ENCODE assay signal across 29 cellular contexts in the genomic region with DNA sequence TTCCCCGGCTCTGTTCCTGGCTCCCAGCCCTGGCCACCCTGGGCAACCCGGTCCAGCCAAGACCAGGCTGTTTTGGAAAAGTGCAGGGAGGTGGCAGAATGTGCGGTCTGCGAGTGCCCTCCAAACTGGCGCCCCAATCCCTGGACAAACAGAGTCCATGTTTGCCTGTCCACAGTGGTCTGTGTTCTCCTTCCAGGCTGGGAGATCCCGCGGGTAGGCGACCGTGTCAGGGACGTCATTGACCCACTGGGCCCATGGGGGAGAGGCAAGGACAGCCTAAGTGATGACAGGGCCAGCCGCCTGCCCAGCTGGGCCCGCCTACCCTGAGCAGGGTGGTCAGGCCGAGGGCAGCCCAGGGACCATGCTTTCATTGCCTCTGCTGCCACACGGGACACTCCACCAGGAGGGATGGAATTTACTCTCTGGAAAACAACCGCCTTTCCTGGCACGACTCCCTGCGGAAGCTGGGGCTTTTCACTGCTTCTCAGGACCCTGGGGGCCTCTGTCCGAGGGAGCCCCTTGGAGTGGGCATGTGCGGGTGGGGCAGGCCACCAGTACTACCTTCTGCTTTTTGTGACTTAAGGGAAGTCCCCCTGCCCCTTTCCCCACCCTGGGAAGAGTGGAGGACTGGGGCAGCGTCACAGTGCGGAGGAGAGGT. TPM values are rescaled to one million over a fixed set of nuclear protein-coding genes. Genes with fewer than 3 reads are reported as not detected.
DNase-seq lines count a peak whose midpoint lies in the region; ATAC-seq, FAIRE-seq and TF ChIP-seq lines count a peak whose summit lies in the region.
"Had no signal": no experiment of that assay in that cellular context is flagged by ENCODE, and none has a peak within 500 bp of the region (broad histone marks: within the 10 kb centered on the region; RNA-seq: fewer than 3 reads in every experiment).

No MANE protein-coding gene starts in this region.

- H3K4me1 ChIP-seq in SK-N-SH (ENCODE audit: control insufficient read depth in 1 of 2, insufficient read depth in 2 of 2, low read depth in 1 of 2, low read length in 1 of 2) = no peaks in the 10 kb centered on the region
- no peaks in the 10 kb centered on the region for H3K4me1 ChIP-seq in right lobe of liver
- H3K4me1 ChIP-seq in sigmoid colon = no peaks in the 10 kb centered on the region
- no peaks in the 10 kb centered on the region for H3K4me1 ChIP-seq in effector memory CD4-positive, alpha-beta T cell (ENCODE audit: control insufficient read depth, insufficient read depth, low read length, poor library complexity, severe bottlenecking)
- H3K4me1 ChIP-seq: gastroesophageal sphincter had no signal

- no peak overlapping the region for H3K9ac ChIP-seq in SK-N-SH
- H3K9ac ChIP-seq: neural progenitor cell had no signal

- H3K27me3 ChIP-seq in SK-N-SH (ENCODE audit: insufficient read depth) (no peaks in the 10 kb centered on the region; the same call in 1 of the 2 replicates), WERI-Rb-1 (ENCODE audit: insufficient read depth, low read depth, severe bottlenecking) (no peaks in the 10 kb centered on the region), right lobe of liver (no peaks in the 10 kb centered on the region), sigmoid colon (peaks cover 0 to 3% (median 0%) of the 10 kb centered on the region in 3 donors)
- H3K27me3 ChIP-seq in effector memory CD4-positive, alpha-beta T cell (replicated peaks; ENCODE audit: control insufficient read depth, insufficient read depth, low read length, poor library complexity, severe bottlenecking) = no peaks in the 10 kb centered on the region
- H3K27me3 ChIP-seq: neural progenitor cell had no signal

- POLR2A ChIA-PET in SK-N-SH (lab: Yijun Ruan, JAX) (no interaction called here), HEK293T (lab: Yijun Ruan, JAX) (no interaction called here)

- intact Hi-C loops in right lobe of liver (cut with DNase I) (no loop called here), sigmoid colon (cut with DNase I) (no loop called here)

- CTCF ChIA-PET in SK-N-SH (lab: Yijun Ruan, JAX) = interaction anchor here (0.8 to 3.3 kb wide), 2 partner anchors 10 to 203 kb away, joined by 3 to 16 read pairs; no protein-coding TSS in a partner anchor
- CTCF ChIA-PET in HEK293T (lab: Yijun Ruan, JAX) = no interaction called here

- H3K27ac ChIP-seq in SK-N-SH (ENCODE audit: low read depth in 2 of 2, low read length in 1 of 2) (no peak overlapping the region), WERI-Rb-1 (no peak overlapping the region), right lobe of liver (no peak overlapping the region), sigmoid colon (no peak overlapping the region)
- H3K27ac ChIP-seq in effector memory CD4-positive, alpha-beta T cell (ENCODE audit: insufficient read depth, low read length, poor library complexity, severe bottlenecking) = no peak overlapping the region
- H3K27ac ChIP-seq: 22Rv1, gastroesophageal sphincter, hepatocyte, neural progenitor cell, SK-N-MC had no signal

- no peak for TF ChIP-seq CTCF in SK-N-SH (IDR thresholded peaks at IDR 0.05)
- TF ChIP-seq CTCF in WERI-Rb-1 (IDR thresholded peaks at IDR 0.05; ENCODE audit: low read depth, low read length) = no peak
- no peak for TF ChIP-seq CTCF in right lobe of liver (IDR thresholded peaks at IDR 0.05)
- no peak for TF ChIP-seq CTCF in sigmoid colon (IDR thresholded peaks at IDR 0.05)

- no peaks in the 10 kb centered on the region for H3F3A ChIP-seq in SK-N-SH (replicated peaks; ENCODE audit: insufficient read depth)

- no peak overlapping the region for H3K4me2 ChIP-seq in SK-N-SH
- H3K4me2 ChIP-seq: hepatocyte, neural progenitor cell had no signal

- ATAC-seq in SK-N-SH treated with all-trans-retinoic acid at 6 μM for 48 hours = no peak
- no peak for ATAC-seq in right lobe of liver
- ATAC-seq: gastroesophageal sphincter; HCT116; left colon; PC-3; stimulated activated naive B cell treated with anti-CD40 and anti-IgM and Interleukin-4, amounts not matched to agents 10 μg/mL and 1 μg/mL and 100 μg/mL, for 72 hours had no signal

- TF ChIP-seq EP300 in SK-N-SH (IDR thresholded peaks at IDR 0.05; ENCODE audit: borderline replicate concordance in 1 of 2, low read depth in 1 of 2, low read length in 1 of 2) (no peak), sigmoid colon (IDR thresholded peaks at IDR 0.05) (no peak)

- FAIRE-seq in frontal cortex (lab: Jason Lieb, UNC) = no peak
- FAIRE-seq: endothelial cell of umbilical vein had no signal

- H3K4me3 ChIP-seq in SK-N-SH (ENCODE audit: low read depth in 2 of 2, low read length in 1 of 2) (no peak overlapping the region), WERI-Rb-1 (ENCODE audit: low read depth, low read length) (no peak overlapping the region), right lobe of liver (no peak overlapping the region), sigmoid colon (no peak overlapping the region)
- H3K4me3 ChIP-seq in effector memory CD4-positive, alpha-beta T cell (ENCODE audit: insufficient read depth, low read depth, low read length, poor library complexity, severe bottlenecking) = no peak overlapping the region
- H3K4me3 ChIP-seq: gastroesophageal sphincter, hepatocyte, neural progenitor cell, SK-N-MC had no signal

- TF ChIP-seq POLR2A in right lobe of liver (IDR thresholded peaks at IDR 0.05) (no peak), sigmoid colon (IDR thresholded peaks at IDR 0.05) (no peak)

- H3K36me3 ChIP-seq in SK-N-SH (replicated peaks in 1 of 2; ENCODE audit: control insufficient read depth in 1 of 2, insufficient read depth in 2 of 2, low read length in 1 of 2) (no peaks in the 10 kb centered on the region), WERI-Rb-1 (no peaks in the 10 kb centered on the region), right lobe of liver (no peaks in the 10 kb centered on the region), sigmoid colon (no peaks in the 10 kb centered on the region)
- no peaks in the 10 kb centered on the region for H3K36me3 ChIP-seq in effector memory CD4-positive, alpha-beta T cell (ENCODE audit: control insufficient read depth, insufficient read depth, low read length)
- H3K36me3 ChIP-seq: gastroesophageal sphincter, neural progenitor cell had no signal

- H3K9me3 ChIP-seq in SK-N-SH = no peaks in the 10 kb centered on the region
- no peaks in the 10 kb centered on the region for H3K9me3 ChIP-seq in WERI-Rb-1 (ENCODE audit: severe bottlenecking)
- H3K9me3 ChIP-seq in right lobe of liver = no peaks in the 10 kb centered on the region
- H3K9me3 ChIP-seq in sigmoid colon = peaks cover 0 to 4% (median 0%) of the 10 kb centered on the region in 4 donors
- no peaks in the 10 kb centered on the region for H3K9me3 ChIP-seq in effector memory CD4-positive, alpha-beta T cell (ENCODE audit: control insufficient read depth, low read length)
- H3K9me3 ChIP-seq: gastroesophageal sphincter had no signal

- no peak overlapping the region for H2AFZ ChIP-seq in SK-N-SH (ENCODE audit: low read depth)
- H2AFZ ChIP-seq: hepatocyte, neural progenitor cell had no signal

- DNase-seq in SK-N-SH (no peak), WERI-Rb-1 (peak; percentile 5), right lobe of liver (peak in 2 of 3 donors; percentile 8 to 38), sigmoid colon (peak; percentile 63), frontal cortex (ENCODE audit: low spot score in 2 of 2) (no peak), HEK293T (ENCODE audit: extremely low spot score) (no peak)
- DNase-seq in effector memory CD4-positive, alpha-beta T cell = no peak
- DNase-seq: activated CD4-positive, alpha-beta T cell treated with anti-CD3 and anti-CD28 coated beads, Interleukin-2, amount 50 U/mL, for 4 hours; activated gamma-delta T cell; activated T-cell treated with anti-CD3 and anti-CD28 coated beads for 4 hours; caudate nucleus; NCI-H1436; NCI-H2081 treated with DMSO at 0.1 percent for 48 hours; NCI-H2227 treated with DMSO at 0.1 percent for 48 hours; NCI-H526; PC-3; stimulated activated CD4-positive, alpha-beta T cell treated with anti-CD3 and anti-CD28 coated beads, Interleukin-15, amount 100 ng/mL, for 24 hours; stimulated activated naive B cell treated with anti-CD40 and anti-IgM and Interleukin-4, amounts not matched to agents 10 μg/mL and 1 μg/mL and 100 μg/mL, for 72 hours had no signal

- no peaks in the 10 kb centered on the region for H3K9me2 ChIP-seq in SK-N-SH

- H3K79me2 ChIP-seq in SK-N-SH (ENCODE audit: insufficient read depth) = no peaks in the 10 kb centered on the region
- H3K79me2 ChIP-seq: hepatocyte had no signal

- TF ChIP-seq RAD21 in SK-N-SH (IDR thresholded peaks at IDR 0.05; ENCODE audit: low read length) = no peak

- WGBS in SK-N-SH (ENCODE audit: low lambda C conversion rate) = 84% methylated on average over 13 of the region's 21 CpGs
- 80% methylated on average over 4 of the region's 21 CpGs for WGBS in right lobe of liver (ENCODE audit: insufficient coverage, low coverage, low lambda C conversion rate, missing lambda C conversion rate)
- 87 to 90% methylated on average over 21 of the region's 21 CpGs for WGBS in sigmoid colon, 2 donors

- H4K20me1 ChIP-seq in SK-N-SH (ENCODE audit: insufficient read depth) = no peaks in the 10 kb centered on the region

TF ChIP-seq in SK-N-SH treated with all-trans-retinoic acid at 6 μM for 48 hours, 23 proteins besides CTCF, POLR2A, EP300 and RAD21 (continues in another document):
- TF ChIP-seq TOX (CRISPR knock-in tag; IDR thresholded peaks at IDR 0.05; ENCODE audit: borderline replicate concordance) (no peak; the same call in 1 of the 2 replicates), OSR1 (CRISPR knock-in tag; IDR thresholded peaks at IDR 0.05) (no peak), ISL1 (CRISPR knock-in tag; IDR thresholded peaks at IDR 0.05) (no peak), ZFP30 (CRISPR knock-in tag; IDR thresholded peaks at IDR 0.05) (no peak), SNAI2 (CRISPR knock-in tag; IDR thresholded peaks at IDR 0.05) (no peak)

TF ChIP-seq in SK-N-SH, 30 proteins besides CTCF, POLR2A, EP300 and RAD21 (continues in another document):
- TF ChIP-seq POLR2AphosphoS5 (IDR thresholded peaks at IDR 0.05; ENCODE audit: low read depth, low read length) (no peak), ELF1 (IDR thresholded peaks at IDR 0.05) (no peak), CHD2 (IDR thresholded peaks at IDR 0.05; ENCODE audit: low read length, partially characterized antibody) (no peak), GATA2 (CRISPR knock-in tag; IDR thresholded peaks at IDR 0.05) (no peak), YY1 (IDR thresholded peaks at IDR 0.05; ENCODE audit: low read depth) (no peak)

TF ChIP-seq in HEK293T, 16 proteins besides CTCF, POLR2A, EP300 and RAD21 (continues in another document):
- TF ChIP-seq HDGF (IDR thresholded peaks at IDR 0.05; ENCODE audit: borderline replicate concordance) = no peak
- no peak for TF ChIP-seq NFRKB (IDR thresholded peaks at IDR 0.05)
- TF ChIP-seq ELF4 (IDR thresholded peaks at IDR 0.05) = no peak
- no peak for TF ChIP-seq SUZ12 (IDR thresholded peaks at IDR 0.05)
- no peak for TF ChIP-seq LEF1 (IDR thresholded peaks at IDR 0.05; ENCODE audit: borderline replicate concordance)
- no peak for TF ChIP-seq CTBP1 (IDR thresholded peaks at IDR 0.05; ENCODE audit: borderline replicate concordance)

RNA-seq across cellular contexts. Expression of a gene that starts 20.1 kb away (rescaled TPM):
- polyA plus RNA-seq in SK-N-SH (2012; rRNA removed) (0.26 and 0.33 TPM in 2 replicates), sigmoid colon (1 to 10 TPM in 2 of 3 donors, under 1 TPM in 1; 0.46 to 2.8 (median 1.2) TPM)
- 0.18 TPM in 2 replicates for polyA plus RNA-seq in SK-N-SH (2012; cell fraction: cytosol; rRNA removed)
- 0.83 and 0.92 TPM in 2 replicates for polyA plus RNA-seq in SK-N-SH (2012; cell fraction: nucleus; rRNA removed)
- total RNA-seq in right lobe of liver (1 to 10 TPM in 4 of 6 experiments, under 1 TPM in 2; 0.81 to 4.0 (median 1.8) TPM), sigmoid colon (1 to 10 TPM in 3 of 4 donors, under 1 TPM in 1; 0.68 to 5.0 (median 3.0) TPM), frontal cortex (0.82 TPM)
- total RNA-seq: dermis microvascular lymphatic vessel endothelial cell, G401 had no signal

Comparison
In these comparisons a context has a peak if more than half of its experiments do, and no peak if none do; other contexts are left out.
1. DNase-seq: peak in WERI-Rb-1 (single experiment), right lobe of liver (2 of 3) and sigmoid colon (single experiment); none in SK-N-SH (single experiment), frontal cortex (0 of 2), HEK293T (single experiment) and effector memory CD4-positive, alpha-beta T cell (0 of 3).